In genomic region chr12:77060136-77060882, GRCh38 we compare ENCODE assay signal across 9 cellular contexts. TPM values are rescaled to one million over a fixed set of nuclear protein-coding genes. Genes with fewer than 3 reads are reported as not detected.
DNase-seq lines count a peak whose midpoint lies in the region; ATAC-seq lines count a peak whose summit lies in the region.
"Had no signal": no experiment of that assay in that cellular context is flagged by ENCODE, and none has a peak within 500 bp of the region (broad histone marks: within the 10 kb centered on the region; RNA-seq: fewer than 3 reads in every experiment).

No MANE protein-coding gene starts in this region.

- DNase-seq in GF-D8 (lab: John Stamatoyannopoulos, UW): peak; percentile 41
- DNase-seq in SIG-M5 (lab: John Stamatoyannopoulos, UW): peak; percentile 93
- DNase-seq in ureter (ENCODE audit: low spot score): no peak
- no peak for DNase-seq in stimulated activated CD4-positive, alpha-beta T cell treated with anti-CD3 and anti-CD28 coated beads, Interleukin-4, amount 100 ng/mL, for 1 hour
- DNase-seq in midbrain (lab: John Stamatoyannopoulos, UW): no peak
- no peak for DNase-seq in DMS114 treated with DMSO at 0.1 percent for 48 hours (lab: John Stamatoyannopoulos, UW; ENCODE audit: unreplicated experiment)
- DNase-seq: NCI-H1092 had no signal

- peak; percentile 56 for ATAC-seq in GM19455 (IDR thresholded peaks at IDR 0.05; ENCODE audit: unreplicated experiment)
- ATAC-seq in HG03103 (IDR thresholded peaks at IDR 0.05; ENCODE audit: low read depth, unreplicated experiment): peak; percentile 73

RNA-seq across cellular contexts. Expression of gene E2F7, which starts 5.1 kb away (rescaled TPM):
- 1.7 TPM for total RNA-seq in ureter

Comparison
In these comparisons a context has a peak if more than half of its experiments do, and no peak if none do; other contexts are left out.
1. DNase-seq: peak in GF-D8 (single experiment) and SIG-M5 (single experiment); none in ureter (single experiment), stimulated activated CD4-positive, alpha-beta T cell treated with anti-CD3 and anti-CD28 coated beads, Interleukin-4, amount 100 ng/mL, for 1 hour (single experiment), midbrain (single experiment) and DMS114 treated with DMSO at 0.1 percent for 48 hours (single experiment).